ENCODE assay signal across 9 cellular contexts in the genomic region with DNA sequence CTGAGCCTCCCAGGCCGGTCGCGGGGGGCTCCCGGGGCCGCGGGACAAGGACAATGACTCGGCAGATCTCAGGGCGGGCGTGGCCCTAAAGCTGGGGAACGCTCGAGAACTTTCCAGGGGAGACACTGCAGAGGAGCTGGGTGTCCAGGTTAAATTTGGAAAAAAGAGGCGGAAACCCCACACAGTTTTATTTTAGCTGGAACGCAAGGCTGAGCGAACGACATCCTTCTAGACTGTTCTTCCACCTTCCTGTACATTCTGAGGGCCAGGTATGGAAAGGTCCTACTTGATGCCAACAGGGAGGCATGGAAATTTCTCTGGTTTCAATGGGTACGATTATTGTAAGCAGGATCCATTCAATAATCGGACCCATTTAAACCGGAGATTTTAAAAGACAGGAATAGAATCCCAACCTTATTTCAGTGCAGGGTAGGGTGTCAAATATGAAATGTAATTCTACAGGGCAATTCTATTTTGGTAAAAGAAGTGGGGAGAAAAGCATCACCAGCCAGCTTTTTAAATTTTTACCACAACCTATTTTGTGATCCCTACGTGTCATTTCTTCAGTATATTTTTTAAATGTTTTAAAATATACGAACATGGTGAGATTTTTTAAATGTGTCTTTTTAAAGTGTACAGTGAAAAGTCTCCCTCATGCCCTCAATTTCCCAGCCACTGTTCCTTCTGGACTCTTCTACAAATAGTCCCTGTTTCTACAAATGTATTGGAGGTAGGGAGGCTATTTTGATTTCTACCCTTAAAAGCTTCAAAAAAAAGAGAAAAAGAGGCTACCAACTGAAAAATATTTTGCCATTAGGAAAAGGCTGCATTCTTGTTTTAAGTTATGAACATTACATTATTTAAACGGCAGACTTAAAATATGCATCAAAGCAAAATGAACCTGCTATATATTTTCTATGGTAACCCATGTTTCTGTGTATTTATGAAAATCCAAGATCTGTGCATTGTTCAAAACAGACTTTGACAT. TPM values are rescaled to one million over a fixed set of nuclear protein-coding genes. Genes with fewer than 3 reads are reported as not detected.
DNase-seq lines count a peak whose midpoint lies in the region; ATAC-seq, FAIRE-seq and TF ChIP-seq lines count a peak whose summit lies in the region.
"Had no signal": no experiment of that assay in that cellular context is flagged by ENCODE, and none has a peak within 500 bp of the region (broad histone marks: within the 10 kb centered on the region; RNA-seq: fewer than 3 reads in every experiment).

No MANE protein-coding gene starts in this region.

- peak overlapping the region; percentile 97 to 100 (median 99) for H3K4me3 Mint-ChIP-seq in immature natural killer cell
- peak overlapping the region; percentile 100 for H3K4me3 Mint-ChIP-seq in stimulated activated effector memory CD8-positive, alpha-beta T cell treated with anti-CD3 and anti-CD28 coated beads, Interleukin-12 subunit alpha, Interleukin-12 subunit beta, amount 100 ng/mL, for 72 hours

- in situ Hi-C loops in astrocyte of the spinal cord (cut with HindIII; ENCODE audit: low sequenced_read_pairs): no loop called here

- peaks cover 34 to 44% (median 44%) of the 10 kb centered on the region in 3 donors for H3K27me3 Mint-ChIP-seq in immature natural killer cell (ENCODE audit: low read depth in 3 of 3)

- H3K4me1 Mint-ChIP-seq in immature natural killer cell: peaks cover 85 to 89% of the 10 kb centered on the region in 2 donors
- H3K4me1 Mint-ChIP-seq in stimulated activated effector memory CD8-positive, alpha-beta T cell treated with anti-CD3 and anti-CD28 coated beads, Interleukin-12 subunit alpha, Interleukin-12 subunit beta, amount 100 ng/mL, for 72 hours: peaks cover 83% of the 10 kb centered on the region

- no peak for FAIRE-seq in H54 (lab: Jason Lieb, UNC)
- FAIRE-seq: endometrium had no signal

- DNase-seq in astrocyte of the spinal cord (ENCODE audit: low read depth, low spot score) (no peak), immature natural killer cell (no peak), GF-D8 (lab: John Stamatoyannopoulos, UW) (no peak), H54 (ENCODE audit: insufficient read length, low spot score) (no peak)
- no peak for DNase-seq in stimulated activated effector memory CD8-positive, alpha-beta T cell treated with anti-CD3 and anti-CD28 coated beads, Interleukin-12 subunit alpha, Interleukin-12 subunit beta, amount 100 ng/mL, for 72 hours (ENCODE audit: low spot score in 2 of 2)
- no peak for DNase-seq in activated CD4-positive, CD25-positive, alpha-beta regulatory T cell treated with anti-CD3 and anti-CD28 coated beads, Interleukin-2, amount 50 U/mL, for 72 hours

- TF ChIP-seq CTCF in astrocyte of the spinal cord (IDR thresholded peaks at IDR 0.05; ENCODE audit: low read depth, low read length): no peak

- H3K27ac Mint-ChIP-seq in immature natural killer cell: peak overlapping the region; percentile 91 to 99 (median 95)
- H3K27ac Mint-ChIP-seq in stimulated activated effector memory CD8-positive, alpha-beta T cell treated with anti-CD3 and anti-CD28 coated beads, Interleukin-12 subunit alpha, Interleukin-12 subunit beta, amount 100 ng/mL, for 72 hours: peak overlapping the region; percentile 100

- H3K9me3 Mint-ChIP-seq in immature natural killer cell: peaks cover 0 to 8% (median 1%) of the 10 kb centered on the region in 6 donors
- no peaks in the 10 kb centered on the region for H3K9me3 Mint-ChIP-seq in stimulated activated effector memory CD8-positive, alpha-beta T cell treated with anti-CD3 and anti-CD28 coated beads, Interleukin-12 subunit alpha, Interleukin-12 subunit beta, amount 100 ng/mL, for 72 hours

- peak overlapping the region; percentile 100 for H3K4me3 ChIP-seq in astrocyte of the spinal cord (ENCODE audit: low read depth, low read length)

- H3K36me3 Mint-ChIP-seq in immature natural killer cell: peaks cover 19 to 30% (median 25%) of the 10 kb centered on the region in 3 donors
- peaks cover 76% of the 10 kb centered on the region for H3K36me3 Mint-ChIP-seq in stimulated activated effector memory CD8-positive, alpha-beta T cell treated with anti-CD3 and anti-CD28 coated beads, Interleukin-12 subunit alpha, Interleukin-12 subunit beta, amount 100 ng/mL, for 72 hours

- ATAC-seq in GM18907 (IDR thresholded peaks at IDR 0.05; ENCODE audit: unreplicated experiment) (peak; percentile 13), HG03521 (IDR thresholded peaks at IDR 0.05; ENCODE audit: unreplicated experiment) (peak; percentile 2)
- ATAC-seq in stimulated activated effector memory CD8-positive, alpha-beta T cell treated with anti-CD3 and anti-CD28 coated beads, Interleukin-12 subunit alpha, Interleukin-12 subunit beta, amount 100 ng/mL, for 72 hours: no peak

- no peak; the same call in 1 of the 2 replicates for TF ChIP-seq POLR2A in H54 (IDR thresholded peaks at IDR 0.05; ENCODE audit: low read depth, low read length)

RNA-seq across cellular contexts. Expression of a gene that starts 1.1 kb away (rescaled TPM):
- 1,000 to 10,000 TPM in 2 of 3 donors, 100 to 1,000 TPM in 1; 977 to 1,715 (median 1,389) TPM for polyA plus RNA-seq in immature natural killer cell

RNA-seq across cellular contexts. Expression of a gene that starts 51.9 kb away (rescaled TPM):
- polyA plus RNA-seq in immature natural killer cell: 10 to 100 TPM in 1 of 3 donors, 1 to 10 TPM in 2; 1.3 to 10.5 (median 2.4) TPM
